ENCODE assay signal across 8 cellular contexts in genomic region chr6:25489399-25489798, GRCh38.
A peak's percentile ranks its signal among the peaks of the same experiment; 100 is the strongest.
DNase-seq lines count a peak whose midpoint lies in the region; ATAC-seq and TF ChIP-seq lines count a peak whose summit lies in the region.

No MANE protein-coding gene starts in this region.

- H3K9me3 ChIP-seq in left ventricle myocardium inferior (replicated peaks) (no peaks in the 10 kb centered on the region), heart right ventricle (no peaks in the 10 kb centered on the region), tibial artery (no peaks in the 10 kb centered on the region)

- H3K4me1 ChIP-seq in left ventricle myocardium inferior: peaks cover 35% of the 10 kb centered on the region
- H3K4me1 ChIP-seq in heart right ventricle: peaks cover 0 to 26% (median 20%) of the 10 kb centered on the region in 9 donors
- peaks cover 14% of the 10 kb centered on the region for H3K4me1 ChIP-seq in KMS-11 (ENCODE audit: low read depth, poor library complexity, severe bottlenecking)
- peaks cover 0 to 10% (median 10%) of the 10 kb centered on the region in 4 donors for H3K4me1 ChIP-seq in tibial artery

- DNase-seq in left ventricle myocardium inferior (no peak), heart right ventricle (no peak), tibial artery (no peak), activated gamma-delta T cell (lab: John Stamatoyannopoulos, UW) (no peak)

- H3K4me3 ChIP-seq in left ventricle myocardium inferior (no peak overlapping the region), heart right ventricle (no peak overlapping the region), KMS-11 (IDR thresholded peaks at IDR 0.05; ENCODE audit: insufficient read depth, low read depth, low read length) (no peak overlapping the region), tibial artery (no peak overlapping the region)

- H3K27ac ChIP-seq in left ventricle myocardium inferior (replicated peaks): peak overlapping the region; percentile 39
- H3K27ac ChIP-seq in heart right ventricle: peak overlapping the region in 1 of 10 donors; percentile 25
- H3K27ac ChIP-seq in KMS-11: 0 out of 2 replicates have a peak overlapping the region, but pooled peaks have one; percentile 6
- peak overlapping the region; percentile 30; the same call in 1 of the 2 replicates for H3K27ac ChIP-seq in VCaP
- peak overlapping the region; percentile 36 to 45 for H3K27ac ChIP-seq in tibial artery

- no peak overlapping the region for H3K9ac ChIP-seq in KMS-11

- ATAC-seq in heart right ventricle (no peak), HG03175 (IDR thresholded peaks at IDR 0.05; ENCODE audit: unreplicated experiment) (no peak), HG02798 (IDR thresholded peaks at IDR 0.05; ENCODE audit: poor library complexity, unreplicated experiment) (no peak)

- H3K79me2 ChIP-seq in KMS-11 (ENCODE audit: insufficient read depth, low read depth): no peaks in the 10 kb centered on the region

- no peaks in the 10 kb centered on the region for H4K20me1 ChIP-seq in KMS-11 (ENCODE audit: insufficient read depth)

- intact Hi-C loops in left ventricle myocardium inferior (cut with micrococcal nuclease): no loop called here
- intact Hi-C loops in heart right ventricle (cut with DNase I): loop anchor here in 3 of 10 donors (2.0 to 10.0 kb wide), 4 partner anchors 125 to 267 kb away; partner anchors contain the start of gene CARMIL1 (in 1 of the 3)
- intact Hi-C loops in tibial artery (cut with DNase I; ENCODE audit: low total_unique reads): loop anchor here (2.0 kb wide), 1 partner anchor 211 kb away; the partner anchor contains the start of gene CARMIL1

- peak overlapping the region; percentile 22; the same call in 1 of the 2 replicates for H3K4me2 ChIP-seq in KMS-11

- H3K27me3 ChIP-seq in left ventricle myocardium inferior (ENCODE audit: low read depth) (no peaks in the 10 kb centered on the region), heart right ventricle (no peaks in the 10 kb centered on the region), KMS-11 (ENCODE audit: insufficient read depth, low read depth) (no peaks in the 10 kb centered on the region), tibial artery (no peaks in the 10 kb centered on the region)

- TF ChIP-seq CTCF in left ventricle myocardium inferior (IDR thresholded peaks at IDR 0.05; ENCODE audit: borderline replicate concordance): no peak
- no peak for TF ChIP-seq CTCF in heart right ventricle (IDR thresholded peaks at IDR 0.05)
- TF ChIP-seq CTCF in KMS-11 (conservative IDR thresholded peaks at IDR 0.05; ENCODE audit: low read depth, low read length): no peak
- no peak for TF ChIP-seq CTCF in VCaP (conservative IDR thresholded peaks at IDR 0.05)
- TF ChIP-seq CTCF in tibial artery (IDR thresholded peaks at IDR 0.05): no peak

- no peak overlapping the region for H2AFZ ChIP-seq in KMS-11 (ENCODE audit: low read depth)

- H3K36me3 ChIP-seq in left ventricle myocardium inferior (no peaks in the 10 kb centered on the region), heart right ventricle (no peaks in the 10 kb centered on the region), KMS-11 (ENCODE audit: insufficient read depth) (no peaks in the 10 kb centered on the region), tibial artery (peaks cover 13 to 23% (median 17%) of the 10 kb centered on the region in 3 donors)

- WGBS in heart right ventricle, 2 donors: 82 to 86% methylated on average over 3 of the region's 3 CpGs
